ENCODE assay signal across 1 cellular context in the genomic region with DNA sequence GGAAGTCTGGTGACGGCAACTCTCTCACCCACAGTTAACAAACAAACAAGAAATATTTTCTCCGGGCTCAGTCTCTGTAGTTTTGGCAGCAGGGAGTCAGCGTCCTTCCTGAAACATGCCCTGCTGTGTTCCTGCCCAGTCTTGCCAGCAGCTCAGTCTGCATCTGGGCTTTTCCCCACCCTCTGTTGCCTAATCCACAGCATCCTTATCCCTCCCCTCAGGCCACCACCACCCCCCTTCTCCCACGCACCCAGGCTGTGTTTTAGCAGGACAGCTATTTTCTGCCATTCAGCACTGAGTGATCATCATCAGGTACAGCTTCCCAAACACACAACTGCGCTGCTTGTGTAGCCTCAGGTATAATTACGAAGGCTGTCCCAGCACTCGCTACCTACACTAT.
A peak's percentile ranks its signal among the peaks of the same experiment; 100 is the strongest.
TF ChIP-seq lines count a peak whose summit lies in the region.

No MANE protein-coding gene starts in this region.

TF ChIP-seq in H1, 55 proteins besides CTCF, POLR2A, EP300 and RAD21:
- TF ChIP-seq CEBPB (IDR thresholded peaks at IDR 0.05; ENCODE audit: low read depth, low read length) (0 out of 2 replicates have a peak, but pooled peaks have one; percentile 19), TBP (IDR thresholded peaks at IDR 0.05; ENCODE audit: low read depth, low read length) (no peak)
